Comparison of ENCODE assay signal across 14 cellular contexts in genomic region chr5:147558131-147558730, GRCh38. TPM values are rescaled to one million over a fixed set of nuclear protein-coding genes. Genes with fewer than 3 reads are reported as not detected.
DNase-seq lines count a peak whose midpoint lies in the region; ATAC-seq, FAIRE-seq and TF ChIP-seq lines count a peak whose summit lies in the region.
"Had no signal": no experiment of that assay in that cellular context is flagged by ENCODE, and none has a peak within 500 bp of the region (broad histone marks: within the 10 kb centered on the region; RNA-seq: fewer than 3 reads in every experiment).

No MANE protein-coding gene starts in this region.

- H2AFZ ChIP-seq in HepG2 (ENCODE audit: low read length) = no peak overlapping the region

- H3K4me2 ChIP-seq in HepG2 (ENCODE audit: low read depth, low read length) = no peak overlapping the region

- H3K4me3 ChIP-seq in HepG2 (replicated peaks in 1 of 3; ENCODE audit: insufficient read depth in 1 of 3, low read depth in 2 of 3, low read length in 3 of 3) (no peak overlapping the region), right lobe of liver (no peak overlapping the region), muscle layer of colon (ENCODE audit: low read depth in 1 of 2, low read length in 2 of 2) (peak overlapping the region in 1 of 2 donors; percentile 1)

- WGBS in HepG2 (ENCODE audit: low lambda C conversion rate) = 64% methylated on average over 4 of the region's 4 CpGs
- 57% methylated on average over 4 of the region's 4 CpGs for WGBS in right lobe of liver (ENCODE audit: insufficient coverage, low coverage, low lambda C conversion rate, missing lambda C conversion rate)

- H3K36me3 ChIP-seq in HepG2 (replicated peaks in 1 of 2; ENCODE audit: control insufficient read depth in 1 of 2, insufficient read depth in 2 of 2, low read length in 2 of 2) = no peaks in the 10 kb centered on the region
- H3K36me3 ChIP-seq in right lobe of liver = no peaks in the 10 kb centered on the region
- no peaks in the 10 kb centered on the region for H3K36me3 ChIP-seq in muscle layer of colon (ENCODE audit: insufficient read depth, low read length)

- no peak for TF ChIP-seq RAD21 in HepG2 (CRISPR knock-in tag; IDR thresholded peaks at IDR 0.05)

- no peak overlapping the region for H3K27ac ChIP-seq in HepG2 (ENCODE audit: extremely low read length, insufficient read depth, low read length)
- no peak overlapping the region for H3K27ac ChIP-seq in right lobe of liver
- peak overlapping the region; percentile 43 for H3K27ac ChIP-seq in muscle layer of colon (ENCODE audit: low read depth, low read length)

- in situ Hi-C loops in HepG2 (cut with HindIII; ENCODE audit: extremely low pct_ligation_motif_present, low pct_unique_long_range_greater_than_20kb) = no loop called here

- intact Hi-C loops in HepG2 (cut with micrococcal nuclease; ENCODE audit: unreplicated experiment) = no loop called here
- intact Hi-C loops in right lobe of liver (cut with DNase I) = no loop called here

- H4K20me1 ChIP-seq in HepG2 (ENCODE audit: insufficient read depth, low read length) = no peaks in the 10 kb centered on the region

- H3K27me3 ChIP-seq in HepG2 (ENCODE audit: control insufficient read depth in 1 of 2, insufficient read depth in 2 of 2, low read length in 2 of 2) (peaks cover 0 to 1% of the 10 kb centered on the region in 2 experiments; a peak in 1 of 5 replicates), right lobe of liver (no peaks in the 10 kb centered on the region), muscle layer of colon (ENCODE audit: control insufficient read depth in 1 of 2, insufficient read depth in 2 of 2, low read length in 2 of 2) (no peaks in the 10 kb centered on the region)

- ATAC-seq in HepG2 (no peak), right lobe of liver (no peak), HG02884 (IDR thresholded peaks at IDR 0.05; ENCODE audit: unreplicated experiment) (no peak)
- ATAC-seq: naive thymus-derived CD8-positive, alpha-beta T cell had no signal

- TF ChIP-seq EP300 in HepG2 (IDR thresholded peaks at IDR 0.05; ENCODE audit: low read depth in 2 of 2, low read length in 2 of 2) (no peak), HepG2 (CRISPR knock-in tag; IDR thresholded peaks at IDR 0.05; ENCODE audit: borderline replicate concordance) (no peak)

- CTCF ChIA-PET in HepG2 (lab: Yijun Ruan, JAX; ENCODE audit: low intra/inter-chr PET ratio, low total read pairs) = no interaction called here

- TF ChIP-seq CTCF in HepG2 (CRISPR knock-in tag; IDR thresholded peaks at IDR 0.05) (no peak), right lobe of liver (IDR thresholded peaks at IDR 0.05) (no peak)

- H3K79me2 ChIP-seq in HepG2 (ENCODE audit: insufficient read depth, low read length) = no peaks in the 10 kb centered on the region

- TF ChIP-seq POLR2A in HepG2 (IDR thresholded peaks at IDR 0.05; ENCODE audit: insufficient read depth in 1 of 2, low read depth in 2 of 2, low read length in 2 of 2) = no peak
- TF ChIP-seq POLR2A in right lobe of liver (IDR thresholded peaks at IDR 0.05) = no peak

- no peak overlapping the region for H3K9ac ChIP-seq in HepG2 (ENCODE audit: insufficient read depth, low read depth, low read length)
- H3K9ac ChIP-seq in muscle layer of colon (ENCODE audit: low read length) = no peak overlapping the region

- POLR2A ChIA-PET in HepG2 (lab: Yijun Ruan, JAX) = no interaction called here

- BruUV-seq in HepG2 (replicated peaks; lab: Mats Ljungman, UMichigan) = no TSS peak

- H3K9me3 ChIP-seq in HepG2 (ENCODE audit: low read length) (no peaks in the 10 kb centered on the region), right lobe of liver (no peaks in the 10 kb centered on the region), muscle layer of colon (ENCODE audit: low read length) (no peaks in the 10 kb centered on the region)

- FAIRE-seq in HepG2 (lab: Jason Lieb, UNC) = no peak
- FAIRE-seq: colon, GM12892 had no signal

- DNase-seq in HepG2 (ENCODE audit: low spot score) = no peak
- DNase-seq in right lobe of liver = no peak
- peak; percentile 62 for DNase-seq in fibroblast of peridontal ligament (ENCODE audit: extremely low read depth)
- no peak for DNase-seq in cerebellum (ENCODE audit: low spot score)
- no peak for DNase-seq in NCI-H2081 treated with DMSO at 0.1 percent for 48 hours (lab: John Stamatoyannopoulos, UW)
- no peak for DNase-seq in T-helper 9 cell
- DNase-seq: activated naive CD4-positive, alpha-beta T cell treated with anti-CD3 and anti-CD28 coated beads for 36 hours; activated T-cell treated with anti-CD3 and anti-CD28 coated beads for 4 hours; CD4-positive, CD25-positive, alpha-beta regulatory T cell; naive thymus-derived CD8-positive, alpha-beta T cell had no signal

- no peaks in the 10 kb centered on the region for H3K4me1 ChIP-seq in HepG2 (ENCODE audit: insufficient read depth, low read length)
- no peaks in the 10 kb centered on the region for H3K4me1 ChIP-seq in right lobe of liver
- H3K4me1 ChIP-seq in muscle layer of colon (ENCODE audit: insufficient read depth, low read length) = peaks cover 32% of the 10 kb centered on the region

TF ChIP-seq in HepG2, 621 proteins besides CTCF, POLR2A, EP300 and RAD21:
- TF ChIP-seq PBX2 (CRISPR knock-in tag; IDR thresholded peaks at IDR 0.05) = no peak
- TF ChIP-seq NFIC (IDR thresholded peaks at IDR 0.05; ENCODE audit: low read length) = no peak
- no peak for TF ChIP-seq HBP1 (CRISPR knock-in tag; IDR thresholded peaks at IDR 0.05; ENCODE audit: low read depth)
- no peak for TF ChIP-seq CHD4 (IDR thresholded peaks at IDR 0.05; ENCODE audit: borderline replicate concordance, low read length)
- no peak for TF ChIP-seq RCOR2 (CRISPR knock-in tag; IDR thresholded peaks at IDR 0.05)
- TF ChIP-seq ZNF605 (CRISPR knock-in tag; IDR thresholded peaks at IDR 0.05) = no peak
- peak; percentile 66 for TF ChIP-seq CEBPB (IDR thresholded peaks at IDR 0.05; ENCODE audit: borderline replicate concordance, low read depth, low read length)

RNA-seq across cellular contexts. Expression of gene DPYSL3, which starts 48.4 kb away (rescaled TPM):
- total RNA-seq in HepG2 (2016; rRNA removed; fragmentation: Illumina TruSeq; extraction: Trizol) = 0.15 TPM in 1 of 2 replicates, not detected in the other
- total RNA-seq in HepG2 (2016; cell fraction: cytosol; rRNA removed; fragmentation: Illumina TruSeq; extraction: Trizol; ENCODE audit: low read depth) = not detected in 2 replicates
- total RNA-seq in HepG2 (2016; cell fraction: insoluble cytoplasmic fraction; rRNA removed; fragmentation: Illumina TruSeq; extraction: Trizol) = 0.03 and 0.13 TPM in 2 replicates
- total RNA-seq in HepG2 (2016; cell fraction: membrane; rRNA removed; fragmentation: Illumina TruSeq; extraction: Trizol) = not detected in 2 replicates
- total RNA-seq in HepG2 (2016; cell fraction: nucleus; rRNA removed; fragmentation: Illumina TruSeq; extraction: Trizol) = not detected in 2 replicates
- polyA plus RNA-seq in HepG2 (2011; rRNA removed) = 0.03 and 0.08 TPM in 2 replicates
- 0.01 TPM in 1 of 2 replicates, not detected in the other for polyA plus RNA-seq in HepG2 (2011; cell fraction: cytosol; rRNA removed)
- polyA plus RNA-seq in HepG2 (2011; cell fraction: nucleus; rRNA removed) = 0.03 and 0.16 TPM in 2 replicates
- not detected in 2 replicates for polyA plus RNA-seq in HepG2 (2012)
- polyA plus RNA-seq in HepG2 (2016; cell fraction: cytosol; fragmentation: Illumina TruSeq; extraction: Trizol; ENCODE audit: low read depth) = not detected in 2 replicates
- polyA plus RNA-seq in HepG2 (2016; cell fraction: insoluble cytoplasmic fraction; fragmentation: Illumina TruSeq; extraction: Trizol; ENCODE audit: low read depth) = 0.04 TPM in 1 of 2 replicates, not detected in the other
- 0.07 TPM in 1 of 2 replicates, not detected in the other for polyA plus RNA-seq in HepG2 (2016; cell fraction: membrane; fragmentation: Illumina TruSeq; extraction: Trizol; ENCODE audit: low read depth)
- polyA plus RNA-seq in HepG2 (2016; cell fraction: nucleus; fragmentation: Illumina TruSeq; extraction: Trizol; ENCODE audit: insufficient read depth, low read depth) = not detected in 2 replicates
- 2.1 TPM in 1 of 2 replicates, not detected in the other for polyA minus RNA-seq in HepG2 (2011; rRNA and poly(A)+ RNA removed; ENCODE audit: low replicate concordance)
- not detected in 2 replicates for polyA minus RNA-seq in HepG2 (2011; cell fraction: cytosol; rRNA and poly(A)+ RNA removed)
- 0.12 and 0.26 TPM in 2 replicates for polyA minus RNA-seq in HepG2 (2011; cell fraction: nucleus; rRNA and poly(A)+ RNA removed)
- total RNA-seq in right lobe of liver = 1 to 10 TPM; 1.4 to 3.8 (median 2.3) TPM
- 497 TPM for total RNA-seq in cerebellum
- total RNA-seq: naive thymus-derived CD8-positive, alpha-beta T cell had no signal
- polyA plus RNA-seq: CD4-positive, CD25-positive, alpha-beta regulatory T cell; naive thymus-derived CD8-positive, alpha-beta T cell had no signal

Comparison
In these comparisons a context has a peak if more than half of its experiments do, and no peak if none do; other contexts are left out.
1. RNA of gene DPYSL3, which starts 48.4 kb away (total RNA-seq): 497 TPM in cerebellum (single experiment); 1.4 to 3.8 TPM in right lobe of liver and 0.03 to 0.15 TPM in HepG2; every median in the first group is over 100 times any median in the second.